In the genomic region with DNA sequence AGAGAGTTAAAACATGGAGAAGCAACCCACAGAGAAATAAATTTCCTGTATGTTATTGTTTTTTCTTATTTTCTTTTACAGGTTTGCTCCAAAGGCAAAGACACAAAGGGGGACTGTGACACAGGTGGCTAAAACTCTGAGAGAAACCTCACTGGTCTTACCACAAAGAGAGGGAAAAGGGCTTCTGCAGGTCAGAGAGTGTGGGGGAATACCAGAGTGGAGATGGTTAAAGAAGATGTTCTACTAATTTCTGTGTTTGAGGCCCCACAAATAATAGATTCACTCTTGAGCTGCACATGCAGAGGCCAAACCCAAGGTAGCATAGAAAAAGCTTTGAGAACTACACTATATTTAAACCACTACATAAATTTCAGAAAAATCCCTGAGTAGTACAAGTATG, we compare ENCODE assay signal across 5 cellular contexts.
"Had no signal": no experiment of that assay in that cellular context is flagged by ENCODE, and none has a peak within 500 bp of the region (broad histone marks: within the 10 kb centered on the region; RNA-seq: fewer than 3 reads in every experiment).

No MANE protein-coding gene starts in this region.

- H3K4me1 Mint-ChIP-seq: IgD-negative memory B cell had no signal

- H3K4me3 ChIP-seq: K562 had no signal

- H3K27ac Mint-ChIP-seq: IgD-negative memory B cell had no signal

- ATAC-seq: HepG2, K562 had no signal

- DNase-seq: IMR-90 had no signal

- H3K27me3 Mint-ChIP-seq: IgD-negative memory B cell had no signal

- H3K4me3 Mint-ChIP-seq: IgD-negative memory B cell had no signal

- H3K27ac ChIP-seq: HL-60 had no signal
